8 cellular contexts compared by ENCODE assay signal in the genomic region with DNA sequence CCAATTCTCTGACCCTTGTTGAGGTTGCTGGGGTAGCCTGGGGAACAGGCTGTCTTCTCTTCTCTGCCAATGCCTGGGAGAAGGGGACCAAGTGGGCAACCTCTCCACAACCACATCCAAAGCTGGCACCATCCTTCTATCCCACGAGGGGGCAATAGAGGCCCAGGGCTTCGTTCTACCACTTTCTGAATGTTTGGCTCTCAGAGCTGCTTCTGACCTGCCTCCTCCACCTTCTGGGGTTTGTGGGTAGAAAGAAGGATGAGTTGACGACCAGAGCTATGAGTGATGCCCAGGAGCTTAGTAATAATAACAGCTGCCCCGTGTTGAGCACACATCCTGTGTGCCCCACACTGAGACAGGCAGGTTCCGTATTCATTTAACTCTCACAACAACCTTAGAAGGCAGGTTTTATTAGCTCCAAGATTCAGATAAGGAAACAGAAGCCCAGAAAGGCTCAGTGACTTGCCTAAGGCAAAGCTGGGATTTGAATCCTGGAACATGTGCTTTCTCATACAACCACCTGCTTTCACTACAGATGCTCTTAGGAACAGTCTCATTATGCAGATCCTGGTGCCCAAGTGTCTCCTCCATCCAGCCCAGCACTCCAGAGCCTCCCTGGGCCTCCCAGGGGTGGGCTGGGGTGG. TPM values are rescaled to one million over a fixed set of nuclear protein-coding genes. Genes with fewer than 3 reads are reported as not detected.
DNase-seq lines count a peak whose midpoint lies in the region; ATAC-seq and TF ChIP-seq lines count a peak whose summit lies in the region.

No MANE protein-coding gene starts in this region.

- CTCF ChIA-PET in activated CD8-positive, alpha-beta T cell treated with anti-CD3 and anti-CD28 coated beads, Interleukin-2, amount 10 ng/mL, durations not matched to agents 7 days and 5 days (lab: Charles Lee) = interaction anchor here (0.7 to 7.5 kb wide), 50 partner anchors 9 to 314 kb away, joined by 3 to 235 read pairs (median 7); a partner anchor contains a TSS

- DNase-seq in NCI-H2029 (lab: John Stamatoyannopoulos, UW) (peak; percentile 18), NCI-H2029 treated with DMSO at 0.1 percent for 48 hours (lab: John Stamatoyannopoulos, UW) (no peak), NCI-H69 (lab: John Stamatoyannopoulos, UW) (peak; percentile 58), epithelial cell of proximal tubule (ENCODE audit: low read depth) (no peak), osteocyte (ENCODE audit: extremely low spot score, unreplicated experiment) (no peak), dedifferentiated amniotic fluid mesenchymal stem cell (ENCODE audit: extremely low spot score) (no peak)
- DNase-seq in activated CD8-positive, alpha-beta T cell treated with anti-CD3 and anti-CD28 coated beads, Interleukin-2, amount 10 ng/mL, durations not matched to agents 7 days and 5 days = peak; percentile 83

- no peaks in the 10 kb centered on the region for H3K9me3 Mint-ChIP-seq in activated CD8-positive, alpha-beta T cell treated with anti-CD3 and anti-CD28 coated beads, Interleukin-2, amount 10 ng/mL, durations not matched to agents 7 days and 5 days (ENCODE audit: insufficient read depth)
- H3K9me3 Mint-ChIP-seq in osteocyte (ENCODE audit: unreplicated experiment) = no peaks in the 10 kb centered on the region

- peak overlapping the region; percentile 27 for H3K4me3 Mint-ChIP-seq in activated CD8-positive, alpha-beta T cell treated with anti-CD3 and anti-CD28 coated beads, Interleukin-2, amount 10 ng/mL, durations not matched to agents 7 days and 5 days
- no peak overlapping the region for H3K4me3 Mint-ChIP-seq in osteocyte (ENCODE audit: unreplicated experiment)

- TF ChIP-seq CTCF in epithelial cell of proximal tubule (conservative IDR thresholded peaks at IDR 0.05; ENCODE audit: low read depth, low read length) (peak; percentile 87), osteocyte (IDR thresholded peaks at IDR 0.05) (peak; percentile 67)

- no peak overlapping the region for H3K4me3 ChIP-seq in epithelial cell of proximal tubule (ENCODE audit: low read depth, low read length)

- H3K4me1 Mint-ChIP-seq in activated CD8-positive, alpha-beta T cell treated with anti-CD3 and anti-CD28 coated beads, Interleukin-2, amount 10 ng/mL, durations not matched to agents 7 days and 5 days (ENCODE audit: low read depth) = peaks cover 19% of the 10 kb centered on the region
- H3K4me1 Mint-ChIP-seq in osteocyte (ENCODE audit: unreplicated experiment) = no peaks in the 10 kb centered on the region

- H3K27me3 Mint-ChIP-seq in activated CD8-positive, alpha-beta T cell treated with anti-CD3 and anti-CD28 coated beads, Interleukin-2, amount 10 ng/mL, durations not matched to agents 7 days and 5 days (ENCODE audit: low read depth) = no peaks in the 10 kb centered on the region
- H3K27me3 Mint-ChIP-seq in osteocyte (ENCODE audit: unreplicated experiment) = peaks cover 10% of the 10 kb centered on the region

- peak overlapping the region; percentile 71 for H3K27ac Mint-ChIP-seq in activated CD8-positive, alpha-beta T cell treated with anti-CD3 and anti-CD28 coated beads, Interleukin-2, amount 10 ng/mL, durations not matched to agents 7 days and 5 days
- no peak overlapping the region for H3K27ac Mint-ChIP-seq in osteocyte (ENCODE audit: unreplicated experiment)

- H3K36me3 Mint-ChIP-seq in activated CD8-positive, alpha-beta T cell treated with anti-CD3 and anti-CD28 coated beads, Interleukin-2, amount 10 ng/mL, durations not matched to agents 7 days and 5 days (ENCODE audit: low read depth) = peaks cover 23% of the 10 kb centered on the region
- H3K36me3 Mint-ChIP-seq in osteocyte (ENCODE audit: unreplicated experiment) = no peaks in the 10 kb centered on the region

- peak; percentile 49 for ATAC-seq in HG02938 (IDR thresholded peaks at IDR 0.05; ENCODE audit: unreplicated experiment)
- ATAC-seq in activated CD8-positive, alpha-beta T cell treated with anti-CD3 and anti-CD28 coated beads, Interleukin-2, amount 10 ng/mL, durations not matched to agents 7 days and 5 days = peak; percentile 85

- POLR2A ChIA-PET in activated CD8-positive, alpha-beta T cell treated with anti-CD3 and anti-CD28 coated beads, Interleukin-2, amount 10 ng/mL, durations not matched to agents 7 days and 5 days (lab: Charles Lee) = interaction anchor here (0.9 to 28.8 kb wide), 10 partner anchors 9 to 314 kb away, joined by 3 to 2649 read pairs (median 8); a partner anchor contains a TSS

RNA-seq across cellular contexts. Expression of a gene that starts 11.1 kb away (rescaled TPM):
- 10 to 100 TPM; 45.8 to 51.5 TPM for total RNA-seq in activated CD8-positive, alpha-beta T cell treated with anti-CD3 and anti-CD28 coated beads, Interleukin-2, amount 10 ng/mL, durations not matched to agents 7 days and 5 days
- total RNA-seq in epithelial cell of proximal tubule (0.87 and 3.5 TPM in 2 replicates), osteocyte (0.05 TPM in 1 of 2 replicates, not detected in the other)

RNA-seq across cellular contexts. Expression of a gene that starts 34.5 kb away (rescaled TPM):
- total RNA-seq in activated CD8-positive, alpha-beta T cell treated with anti-CD3 and anti-CD28 coated beads, Interleukin-2, amount 10 ng/mL, durations not matched to agents 7 days and 5 days = 10 to 100 TPM; 75.2 to 90.8 TPM
- total RNA-seq in epithelial cell of proximal tubule (43.8 and 47.6 TPM in 2 replicates), osteocyte (77.0 and 80.6 TPM in 2 replicates)

RNA-seq across cellular contexts. Expression of a gene that starts 36.8 kb away (rescaled TPM):
- total RNA-seq in activated CD8-positive, alpha-beta T cell treated with anti-CD3 and anti-CD28 coated beads, Interleukin-2, amount 10 ng/mL, durations not matched to agents 7 days and 5 days = not detected
- total RNA-seq in epithelial cell of proximal tubule = not detected in 2 replicates
- total RNA-seq in osteocyte = not detected in 2 replicates

Comparison
In these comparisons a context has a peak if more than half of its experiments do, and no peak if none do; other contexts are left out.
1. DNase-seq: peak in NCI-H2029 (single experiment), NCI-H69 (single experiment) and activated CD8-positive, alpha-beta T cell treated with anti-CD3 and anti-CD28 coated beads, Interleukin-2, amount 10 ng/mL, durations not matched to agents 7 days and 5 days (single experiment); none in NCI-H2029 treated with DMSO at 0.1 percent for 48 hours (single experiment), epithelial cell of proximal tubule (single experiment), osteocyte (single experiment) and dedifferentiated amniotic fluid mesenchymal stem cell (single experiment).
2. RNA of a gene that starts 11.1 kb away (total RNA-seq): 45.8 to 51.5 TPM in activated CD8-positive, alpha-beta T cell treated with anti-CD3 and anti-CD28 coated beads, Interleukin-2, amount 10 ng/mL, durations not matched to agents 7 days and 5 days; 0.87 to 3.5 TPM in epithelial cell of proximal tubule and 0.05 TPM in osteocyte; every median in the first group is over 10 times any median in the second.